ENCODE assay signal across 1 cellular context in the genomic region with DNA sequence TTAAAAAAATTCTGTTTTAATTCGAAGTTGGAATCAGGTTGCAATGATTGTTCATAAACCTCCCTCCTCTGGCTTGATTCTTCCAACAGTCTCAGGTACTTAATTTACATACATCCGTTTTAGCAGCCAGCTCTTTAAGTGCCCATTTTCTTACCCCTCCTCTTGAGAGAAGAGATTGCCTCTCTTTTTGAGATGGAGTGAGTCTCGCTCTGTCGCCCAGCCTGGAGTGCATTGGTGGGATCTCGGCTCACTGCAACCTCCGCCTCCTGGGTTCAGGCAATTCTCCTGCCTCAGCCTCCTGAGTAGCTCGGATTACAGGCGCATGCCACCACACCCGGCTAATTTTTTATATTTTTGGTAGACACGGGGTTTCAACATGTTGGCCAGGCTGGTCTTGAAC.
TF ChIP-seq lines count a peak whose summit lies in the region.

No MANE protein-coding gene starts in this region.

TF ChIP-seq in A549, 52 proteins besides CTCF, POLR2A, EP300 and RAD21 (continued from another document):
- TF ChIP-seq RARB (CRISPR knock-in tag; IDR thresholded peaks at IDR 0.05) = no peak
- TF ChIP-seq KDM5A (IDR thresholded peaks at IDR 0.05) = no peak
- TF ChIP-seq, protein P1, sequence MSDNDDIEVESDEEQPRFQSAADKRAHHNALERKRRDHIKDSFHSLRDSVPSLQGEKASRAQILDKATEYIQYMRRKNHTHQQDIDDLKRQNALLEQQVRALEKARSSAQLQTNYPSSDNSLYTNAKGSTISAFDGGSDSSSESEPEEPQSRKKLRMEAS (IDR thresholded peaks at IDR 0.05) = no peak
- TF ChIP-seq, protein P2, sequence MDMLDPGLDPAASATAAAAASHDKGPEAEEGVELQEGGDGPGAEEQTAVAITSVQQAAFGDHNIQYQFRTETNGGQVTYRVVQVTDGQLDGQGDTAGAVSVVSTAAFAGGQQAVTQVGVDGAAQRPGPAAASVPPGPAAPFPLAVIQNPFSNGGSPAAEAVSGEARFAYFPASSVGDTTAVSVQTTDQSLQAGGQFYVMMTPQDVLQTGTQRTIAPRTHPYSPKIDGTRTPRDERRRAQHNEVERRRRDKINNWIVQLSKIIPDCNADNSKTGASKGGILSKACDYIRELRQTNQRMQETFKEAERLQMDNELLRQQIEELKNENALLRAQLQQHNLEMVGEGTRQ (IDR thresholded peaks at IDR 0.05) = no peak
- TF ChIP-seq NR3C1 (IDR thresholded peaks at IDR 0.05) = no peak
- no peak for TF ChIP-seq ZFP36 (IDR thresholded peaks at IDR 0.05; ENCODE audit: borderline replicate concordance, partially characterized antibody)
- no peak for TF ChIP-seq RNF2 (IDR thresholded peaks at IDR 0.05; ENCODE audit: borderline replicate concordance, low read depth)
- TF ChIP-seq, protein P3, sequence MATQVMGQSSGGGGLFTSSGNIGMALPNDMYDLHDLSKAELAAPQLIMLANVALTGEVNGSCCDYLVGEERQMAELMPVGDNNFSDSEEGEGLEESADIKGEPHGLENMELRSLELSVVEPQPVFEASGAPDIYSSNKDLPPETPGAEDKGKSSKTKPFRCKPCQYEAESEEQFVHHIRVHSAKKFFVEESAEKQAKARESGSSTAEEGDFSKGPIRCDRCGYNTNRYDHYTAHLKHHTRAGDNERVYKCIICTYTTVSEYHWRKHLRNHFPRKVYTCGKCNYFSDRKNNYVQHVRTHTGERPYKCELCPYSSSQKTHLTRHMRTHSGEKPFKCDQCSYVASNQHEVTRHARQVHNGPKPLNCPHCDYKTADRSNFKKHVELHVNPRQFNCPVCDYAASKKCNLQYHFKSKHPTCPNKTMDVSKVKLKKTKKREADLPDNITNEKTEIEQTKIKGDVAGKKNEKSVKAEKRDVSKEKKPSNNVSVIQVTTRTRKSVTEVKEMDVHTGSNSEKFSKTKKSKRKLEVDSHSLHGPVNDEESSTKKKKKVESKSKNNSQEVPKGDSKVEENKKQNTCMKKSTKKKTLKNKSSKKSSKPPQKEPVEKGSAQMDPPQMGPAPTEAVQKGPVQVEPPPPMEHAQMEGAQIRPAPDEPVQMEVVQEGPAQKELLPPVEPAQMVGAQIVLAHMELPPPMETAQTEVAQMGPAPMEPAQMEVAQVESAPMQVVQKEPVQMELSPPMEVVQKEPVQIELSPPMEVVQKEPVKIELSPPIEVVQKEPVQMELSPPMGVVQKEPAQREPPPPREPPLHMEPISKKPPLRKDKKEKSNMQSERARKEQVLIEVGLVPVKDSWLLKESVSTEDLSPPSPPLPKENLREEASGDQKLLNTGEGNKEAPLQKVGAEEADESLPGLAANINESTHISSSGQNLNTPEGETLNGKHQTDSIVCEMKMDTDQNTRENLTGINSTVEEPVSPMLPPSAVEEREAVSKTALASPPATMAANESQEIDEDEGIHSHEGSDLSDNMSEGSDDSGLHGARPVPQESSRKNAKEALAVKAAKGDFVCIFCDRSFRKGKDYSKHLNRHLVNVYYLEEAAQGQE (IDR thresholded peaks at IDR 0.05) = no peak
- TF ChIP-seq MAZ (IDR thresholded peaks at IDR 0.05; ENCODE audit: borderline replicate concordance, low read depth, low read length) = no peak
- TF ChIP-seq, protein P4, sequence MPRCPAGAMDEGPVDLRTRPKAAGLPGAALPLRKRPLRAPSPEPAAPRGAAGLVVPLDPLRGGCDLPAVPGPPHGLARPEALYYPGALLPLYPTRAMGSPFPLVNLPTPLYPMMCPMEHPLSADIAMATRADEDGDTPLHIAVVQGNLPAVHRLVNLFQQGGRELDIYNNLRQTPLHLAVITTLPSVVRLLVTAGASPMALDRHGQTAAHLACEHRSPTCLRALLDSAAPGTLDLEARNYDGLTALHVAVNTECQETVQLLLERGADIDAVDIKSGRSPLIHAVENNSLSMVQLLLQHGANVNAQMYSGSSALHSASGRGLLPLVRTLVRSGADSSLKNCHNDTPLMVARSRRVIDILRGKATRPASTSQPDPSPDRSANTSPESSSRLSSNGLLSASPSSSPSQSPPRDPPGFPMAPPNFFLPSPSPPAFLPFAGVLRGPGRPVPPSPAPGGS (IDR thresholded peaks at IDR 0.05) = no peak
- TF ChIP-seq CBX8 (IDR thresholded peaks at IDR 0.05) = no peak
- TF ChIP-seq SREBF2 (IDR thresholded peaks at IDR 0.05) = no peak
- TF ChIP-seq GATA3 (IDR thresholded peaks at IDR 0.05; ENCODE audit: borderline replicate concordance) = no peak
- TF ChIP-seq, protein P5, sequence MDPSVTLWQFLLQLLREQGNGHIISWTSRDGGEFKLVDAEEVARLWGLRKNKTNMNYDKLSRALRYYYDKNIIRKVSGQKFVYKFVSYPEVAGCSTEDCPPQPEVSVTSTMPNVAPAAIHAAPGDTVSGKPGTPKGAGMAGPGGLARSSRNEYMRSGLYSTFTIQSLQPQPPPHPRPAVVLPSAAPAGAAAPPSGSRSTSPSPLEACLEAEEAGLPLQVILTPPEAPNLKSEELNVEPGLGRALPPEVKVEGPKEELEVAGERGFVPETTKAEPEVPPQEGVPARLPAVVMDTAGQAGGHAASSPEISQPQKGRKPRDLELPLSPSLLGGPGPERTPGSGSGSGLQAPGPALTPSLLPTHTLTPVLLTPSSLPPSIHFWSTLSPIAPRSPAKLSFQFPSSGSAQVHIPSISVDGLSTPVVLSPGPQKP (IDR thresholded peaks at IDR 0.05; ENCODE audit: low read depth, low read length) = no peak
- TF ChIP-seq ZNF302 (CRISPR knock-in tag; IDR thresholded peaks at IDR 0.05) = peak; percentile 64; the same call in 1 of the 2 replicates
- TF ChIP-seq NPAS2 (CRISPR knock-in tag; IDR thresholded peaks at IDR 0.05; ENCODE audit: borderline replicate concordance) = peak; percentile 46; the same call in 1 of the 2 replicates
- TF ChIP-seq JUNB (IDR thresholded peaks at IDR 0.05) = no peak
- TF ChIP-seq FOSL2 (IDR thresholded peaks at IDR 0.05) = no peak
- peak; percentile 4; the same call in 1 of the 2 replicates for TF ChIP-seq FOSL2 (CRISPR knock-in tag; IDR thresholded peaks at IDR 0.05)
- no peak for TF ChIP-seq CHD4 (IDR thresholded peaks at IDR 0.05; ENCODE audit: borderline replicate concordance)
- no peak for TF ChIP-seq KDM1A (IDR thresholded peaks at IDR 0.05; ENCODE audit: low read depth)
- TF ChIP-seq SMC3 (IDR thresholded peaks at IDR 0.05) = no peak
- TF ChIP-seq RFX5 (IDR thresholded peaks at IDR 0.05) = no peak
- no peak for TF ChIP-seq PHF8 (IDR thresholded peaks at IDR 0.05; ENCODE audit: borderline replicate concordance, low read depth)
- no peak for TF ChIP-seq NFE2L2 (conservative IDR thresholded peaks at IDR 0.05; ENCODE audit: low read length)
- TF ChIP-seq ESRRA (IDR thresholded peaks at IDR 0.05; ENCODE audit: borderline replicate concordance, low read length) = no peak
- TF ChIP-seq, protein P6, sequence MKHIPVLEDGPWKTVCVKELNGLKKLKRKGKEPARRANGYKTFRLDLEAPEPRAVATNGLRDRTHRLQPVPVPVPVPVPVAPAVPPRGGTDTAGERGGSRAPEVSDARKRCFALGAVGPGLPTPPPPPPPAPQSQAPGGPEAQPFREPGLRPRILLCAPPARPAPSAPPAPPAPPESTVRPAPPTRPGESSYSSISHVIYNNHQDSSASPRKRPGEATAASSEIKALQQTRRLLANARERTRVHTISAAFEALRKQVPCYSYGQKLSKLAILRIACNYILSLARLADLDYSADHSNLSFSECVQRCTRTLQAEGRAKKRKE (CRISPR knock-in tag; IDR thresholded peaks at IDR 0.05; ENCODE audit: low read depth) = peak; percentile 94
- TF ChIP-seq, protein P7, sequence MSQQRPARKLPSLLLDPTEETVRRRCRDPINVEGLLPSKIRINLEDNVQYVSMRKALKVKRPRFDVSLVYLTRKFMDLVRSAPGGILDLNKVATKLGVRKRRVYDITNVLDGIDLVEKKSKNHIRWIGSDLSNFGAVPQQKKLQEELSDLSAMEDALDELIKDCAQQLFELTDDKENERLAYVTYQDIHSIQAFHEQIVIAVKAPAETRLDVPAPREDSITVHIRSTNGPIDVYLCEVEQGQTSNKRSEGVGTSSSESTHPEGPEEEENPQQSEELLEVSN (IDR thresholded peaks at IDR 0.05; ENCODE audit: borderline replicate concordance, low read depth) = no peak
- TF ChIP-seq TFCP2L1 (CRISPR knock-in tag; IDR thresholded peaks at IDR 0.05) = 0 out of 2 replicates have a peak, but pooled peaks have one; percentile 47
- TF ChIP-seq CEBPB (IDR thresholded peaks at IDR 0.05) = no peak
- TF ChIP-seq EHF (CRISPR knock-in tag; IDR thresholded peaks at IDR 0.05) = peak; percentile 94
- TF ChIP-seq MYC (IDR thresholded peaks at IDR 0.05; ENCODE audit: borderline replicate concordance, low read length) = no peak
- TF ChIP-seq, protein P8, sequence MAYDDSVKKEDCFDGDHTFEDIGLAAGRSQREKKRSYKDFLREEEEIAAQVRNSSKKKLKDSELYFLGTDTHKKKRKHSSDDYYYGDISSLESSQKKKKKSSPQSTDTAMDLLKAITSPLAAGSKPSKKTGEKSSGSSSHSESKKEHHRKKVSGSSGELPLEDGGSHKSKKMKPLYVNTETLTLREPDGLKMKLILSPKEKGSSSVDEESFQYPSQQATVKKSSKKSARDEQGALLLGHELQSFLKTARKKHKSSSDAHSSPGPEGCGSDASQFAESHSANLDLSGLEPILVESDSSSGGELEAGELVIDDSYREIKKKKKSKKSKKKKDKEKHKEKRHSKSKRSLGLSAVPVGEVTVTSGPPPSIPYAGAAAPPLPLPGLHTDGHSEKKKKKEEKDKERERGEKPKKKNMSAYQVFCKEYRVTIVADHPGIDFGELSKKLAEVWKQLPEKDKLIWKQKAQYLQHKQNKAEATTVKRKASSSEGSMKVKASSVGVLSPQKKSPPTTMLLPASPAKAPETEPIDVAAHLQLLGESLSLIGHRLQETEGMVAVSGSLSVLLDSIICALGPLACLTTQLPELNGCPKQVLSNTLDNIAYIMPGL (CRISPR knock-in tag; IDR thresholded peaks at IDR 0.05; ENCODE audit: borderline replicate concordance) = 0 out of 2 replicates have a peak, but pooled peaks have one; percentile 26
- TF ChIP-seq, protein P9, sequence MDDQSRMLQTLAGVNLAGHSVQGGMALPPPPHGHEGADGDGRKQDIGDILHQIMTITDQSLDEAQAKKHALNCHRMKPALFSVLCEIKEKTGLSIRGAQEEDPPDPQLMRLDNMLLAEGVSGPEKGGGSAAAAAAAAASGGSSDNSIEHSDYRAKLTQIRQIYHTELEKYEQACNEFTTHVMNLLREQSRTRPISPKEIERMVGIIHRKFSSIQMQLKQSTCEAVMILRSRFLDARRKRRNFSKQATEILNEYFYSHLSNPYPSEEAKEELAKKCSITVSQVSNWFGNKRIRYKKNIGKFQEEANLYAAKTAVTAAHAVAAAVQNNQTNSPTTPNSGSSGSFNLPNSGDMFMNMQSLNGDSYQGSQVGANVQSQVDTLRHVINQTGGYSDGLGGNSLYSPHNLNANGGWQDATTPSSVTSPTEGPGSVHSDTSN (IDR thresholded peaks at IDR 0.05) = no peak
- TF ChIP-seq RCOR1 (IDR thresholded peaks at IDR 0.05; ENCODE audit: low read depth, low read length) = no peak
- TF ChIP-seq ZSCAN20 (CRISPR knock-in tag; IDR thresholded peaks at IDR 0.05) = no peak
- no peak for TF ChIP-seq EHMT2 (IDR thresholded peaks at IDR 0.05; ENCODE audit: low read depth)
- no peak for TF ChIP-seq BHLHE40 (IDR thresholded peaks at IDR 0.05; ENCODE audit: low read depth, low read length)
- TF ChIP-seq FOXS1 (CRISPR knock-in tag; IDR thresholded peaks at IDR 0.05) = 0 out of 2 replicates have a peak, but pooled peaks have one; percentile 64
- TF ChIP-seq POLR2AphosphoS2 (conservative IDR thresholded peaks at IDR 0.05; ENCODE audit: low read length) = no peak
- TF ChIP-seq HOXB13 (CRISPR knock-in tag; IDR thresholded peaks at IDR 0.05; ENCODE audit: low read depth) = peak; percentile 93
- no peak for TF ChIP-seq CHD2 (IDR thresholded peaks at IDR 0.05; ENCODE audit: low read length, partially characterized antibody)
- TF ChIP-seq, protein P10, sequence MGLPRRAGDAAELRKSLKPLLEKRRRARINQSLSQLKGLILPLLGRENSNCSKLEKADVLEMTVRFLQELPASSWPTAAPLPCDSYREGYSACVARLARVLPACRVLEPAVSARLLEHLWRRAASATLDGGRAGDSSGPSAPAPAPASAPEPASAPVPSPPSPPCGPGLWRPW (IDR thresholded peaks at IDR 0.05) = no peak
- TF ChIP-seq HOXB5 (CRISPR knock-in tag; IDR thresholded peaks at IDR 0.05) = peak; percentile 90; the same call in 1 of the 2 replicates
- TF ChIP-seq ZC3H11A (IDR thresholded peaks at IDR 0.05) = no peak
- TF ChIP-seq HEYL (CRISPR knock-in tag; IDR thresholded peaks at IDR 0.05) = peak; percentile 78
TF ChIP-seq in A549: peak in this region for 15.
